Comparison of ENCODE assay signal across 1 cellular context in genomic region chr7:150806863-150807262, GRCh38.
TF ChIP-seq lines count a peak whose summit lies in the region.

No MANE protein-coding gene starts in this region.

TF ChIP-seq in HepG2, 621 proteins besides CTCF, POLR2A, EP300 and RAD21:
- TF ChIP-seq MEIS2 (CRISPR knock-in tag; IDR thresholded peaks at IDR 0.05) (no peak), SNRNP70 (IDR thresholded peaks at IDR 0.05; ENCODE audit: low read depth, low read length) (no peak), ZNF136 (CRISPR knock-in tag; IDR thresholded peaks at IDR 0.05; ENCODE audit: low read depth) (no peak), FOXA1 (IDR thresholded peaks at IDR 0.05) (no peak), FOXA1 (CRISPR knock-in tag; IDR thresholded peaks at IDR 0.05) (no peak), E2F2 (CRISPR knock-in tag; IDR thresholded peaks at IDR 0.05; ENCODE audit: borderline replicate concordance) (no peak), ZBTB1 (CRISPR knock-in tag; IDR thresholded peaks at IDR 0.05; ENCODE audit: borderline replicate concordance) (no peak), PLRG1 (conservative IDR thresholded peaks at IDR 0.05) (no peak)
